Comparison of ENCODE assay signal across 8 cellular contexts in the genomic region with DNA sequence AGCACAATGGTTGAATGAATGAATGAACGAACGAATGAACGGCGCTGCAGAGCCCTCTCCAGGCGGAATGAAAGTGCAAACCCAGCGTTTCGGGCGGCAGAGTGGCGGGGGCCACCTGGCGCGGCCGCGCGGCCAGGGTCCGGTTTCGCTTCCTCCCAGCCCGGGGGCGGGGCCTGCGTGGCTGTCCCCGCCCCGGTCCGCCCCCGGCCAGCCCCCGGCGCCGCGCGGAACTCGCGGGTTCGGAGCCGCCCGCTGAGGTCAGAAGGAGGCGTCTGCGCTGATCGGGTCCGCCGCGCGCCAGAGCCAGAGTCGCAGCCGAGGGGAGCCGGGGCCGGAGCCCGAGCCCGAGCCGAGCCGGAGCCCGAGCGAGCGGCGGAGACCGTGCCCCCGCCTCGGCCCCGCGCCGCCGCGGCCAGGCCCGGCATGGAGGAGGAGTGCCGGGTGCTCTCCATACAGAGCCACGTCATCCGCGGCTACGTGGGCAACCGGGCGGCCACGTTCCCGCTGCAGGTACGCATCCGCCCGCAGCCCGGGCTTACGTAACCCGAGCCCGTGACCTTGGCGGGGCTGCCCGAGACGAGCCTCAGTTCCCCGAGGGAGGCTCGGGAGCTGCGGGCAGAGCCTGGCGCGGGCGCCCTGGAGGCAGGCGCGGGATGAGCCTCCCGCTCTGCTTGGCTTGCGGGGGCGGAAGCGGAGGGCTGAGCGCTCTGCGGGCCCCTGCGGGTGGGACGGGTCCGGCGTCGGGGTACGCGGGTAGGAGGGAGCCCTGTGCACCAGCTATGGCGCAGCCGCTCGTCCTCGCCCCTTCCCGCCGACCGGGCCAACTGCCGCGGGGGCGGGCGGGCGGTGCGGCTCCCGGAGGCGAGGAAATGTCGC. TPM values are rescaled to one million over a fixed set of nuclear protein-coding genes. Genes with fewer than 3 reads are reported as not detected.
DNase-seq lines count a peak whose midpoint lies in the region; ATAC-seq, FAIRE-seq and TF ChIP-seq lines count a peak whose summit lies in the region.

TSS of gene PDXK (plus strand) at position 258 of the 876 bp plus-strand sequence. CDS start at position 424, 166 bp downstream.

- peak within 1 kb of the TSS; percentile 84 for H3K4me3 ChIP-seq in astrocyte of the cerebellum (ENCODE audit: low read depth, low read length)
- H3K4me3 ChIP-seq in retinal pigment epithelial cell (ENCODE audit: low read length): peak within 1 kb of the TSS; percentile 94

- TF ChIP-seq CTCF in astrocyte of the cerebellum (IDR thresholded peaks at IDR 0.05; ENCODE audit: low read depth, low read length, missing control alignments): no peak
- peak; percentile 3 for TF ChIP-seq CTCF in retinal pigment epithelial cell (conservative IDR thresholded peaks at IDR 0.05; ENCODE audit: low read depth, low read length)

- FAIRE-seq in GM12892 (lab: Jason Lieb, UNC): peak; percentile 89

- peak; percentile 82; the same call in 1 of the 2 replicates for TF ChIP-seq POLR2A in GM12892 (IDR thresholded peaks at IDR 0.05; ENCODE audit: low read depth, low read length)

- in situ Hi-C loops in astrocyte of the cerebellum (cut with HindIII; ENCODE audit: low sequenced_read_pairs): no loop called here

- ATAC-seq in HG02588 (IDR thresholded peaks at IDR 0.05; ENCODE audit: unreplicated experiment): peak; percentile 62

- DNase-seq in GM12892 (ENCODE audit: insufficient read length) (peak; percentile 74), NCI-H1092 treated with DMSO at 0.1 percent for 48 hours (lab: John Stamatoyannopoulos, UW) (peak; percentile 77), T-helper 22 cell (ENCODE audit: low read depth) (peak; percentile 71), astrocyte of the cerebellum (ENCODE audit: low read depth) (no peak), hippocampal formation (lab: John Stamatoyannopoulos, UW) (peak; percentile 50 to 77), retinal pigment epithelial cell (ENCODE audit: low read depth) (no peak), DMS114 treated with DMSO at 0.1 percent for 48 hours (lab: John Stamatoyannopoulos, UW; ENCODE audit: unreplicated experiment) (no peak)

RNA-seq across cellular contexts. Expression of gene PDXK, which starts in this region (rescaled TPM):
- 48.4 TPM for polyA plus RNA-seq in GM12892 (2012; ENCODE audit: missing spikeins)

Comparison
In these comparisons a context has a peak if more than half of its experiments do, and no peak if none do; other contexts are left out.
1. DNase-seq: peak in GM12892 (single experiment), NCI-H1092 treated with DMSO at 0.1 percent for 48 hours (single experiment), T-helper 22 cell (single experiment) and hippocampal formation (2 of 2); none in astrocyte of the cerebellum (single experiment), retinal pigment epithelial cell (single experiment) and DMS114 treated with DMSO at 0.1 percent for 48 hours (single experiment).